Comparison of ENCODE assay signal across 1 cellular context in the genomic region with DNA sequence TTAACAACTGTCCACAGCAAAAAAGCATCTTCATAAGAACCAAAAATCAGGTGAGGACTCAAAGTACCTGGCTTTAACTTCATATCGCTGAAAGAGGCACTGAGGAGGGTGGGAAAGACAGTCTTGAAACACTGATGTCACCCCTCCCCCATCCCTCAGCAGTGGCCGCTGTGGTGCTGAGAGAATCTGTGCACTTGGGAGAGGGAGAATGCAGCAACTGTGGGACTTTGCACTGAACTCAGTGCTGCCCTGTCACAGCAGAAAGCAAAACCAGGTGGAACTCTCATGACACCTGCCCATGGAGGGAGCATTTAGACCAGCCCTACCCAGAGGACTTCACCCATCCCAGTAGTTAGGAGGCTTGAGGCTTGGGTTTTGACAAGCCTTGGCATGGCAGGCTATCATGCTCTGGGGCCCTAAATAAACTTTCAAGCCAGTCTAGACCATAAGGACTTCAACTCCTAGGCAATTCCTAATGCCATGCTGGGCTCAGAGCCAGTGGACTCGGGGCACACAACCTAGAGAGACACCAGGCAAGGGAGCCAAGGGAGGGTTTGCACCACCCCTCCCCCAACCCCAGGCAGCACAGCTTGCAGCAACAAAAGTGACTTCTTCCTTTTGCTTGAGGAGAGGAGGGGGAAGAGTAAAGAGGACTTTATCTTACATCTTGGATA.
TF ChIP-seq lines count a peak whose summit lies in the region.

No MANE protein-coding gene starts in this region.

TF ChIP-seq in HepG2, 621 proteins besides CTCF, POLR2A, EP300 and RAD21 (continued from another document and continues in another):
- TF ChIP-seq, protein P1, sequence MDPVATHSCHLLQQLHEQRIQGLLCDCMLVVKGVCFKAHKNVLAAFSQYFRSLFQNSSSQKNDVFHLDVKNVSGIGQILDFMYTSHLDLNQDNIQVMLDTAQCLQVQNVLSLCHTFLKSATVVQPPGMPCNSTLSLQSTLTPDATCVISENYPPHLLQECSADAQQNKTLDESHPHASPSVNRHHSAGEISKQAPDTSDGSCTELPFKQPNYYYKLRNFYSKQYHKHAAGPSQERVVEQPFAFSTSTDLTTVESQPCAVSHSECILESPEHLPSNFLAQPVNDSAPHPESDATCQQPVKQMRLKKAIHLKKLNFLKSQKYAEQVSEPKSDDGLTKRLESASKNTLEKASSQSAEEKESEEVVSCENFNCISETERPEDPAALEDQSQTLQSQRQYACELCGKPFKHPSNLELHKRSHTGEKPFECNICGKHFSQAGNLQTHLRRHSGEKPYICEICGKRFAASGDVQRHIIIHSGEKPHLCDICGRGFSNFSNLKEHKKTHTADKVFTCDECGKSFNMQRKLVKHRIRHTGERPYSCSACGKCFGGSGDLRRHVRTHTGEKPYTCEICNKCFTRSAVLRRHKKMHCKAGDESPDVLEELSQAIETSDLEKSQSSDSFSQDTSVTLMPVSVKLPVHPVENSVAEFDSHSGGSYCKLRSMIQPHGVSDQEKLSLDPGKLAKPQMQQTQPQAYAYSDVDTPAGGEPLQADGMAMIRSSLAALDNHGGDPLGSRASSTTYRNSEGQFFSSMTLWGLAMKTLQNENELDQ (CRISPR knock-in tag; IDR thresholded peaks at IDR 0.05; ENCODE audit: borderline replicate concordance) = no peak; the same call in 1 of the 2 replicates
- TF ChIP-seq BHLHE40 (IDR thresholded peaks at IDR 0.05; ENCODE audit: low read length) = no peak
- TF ChIP-seq, protein P2, sequence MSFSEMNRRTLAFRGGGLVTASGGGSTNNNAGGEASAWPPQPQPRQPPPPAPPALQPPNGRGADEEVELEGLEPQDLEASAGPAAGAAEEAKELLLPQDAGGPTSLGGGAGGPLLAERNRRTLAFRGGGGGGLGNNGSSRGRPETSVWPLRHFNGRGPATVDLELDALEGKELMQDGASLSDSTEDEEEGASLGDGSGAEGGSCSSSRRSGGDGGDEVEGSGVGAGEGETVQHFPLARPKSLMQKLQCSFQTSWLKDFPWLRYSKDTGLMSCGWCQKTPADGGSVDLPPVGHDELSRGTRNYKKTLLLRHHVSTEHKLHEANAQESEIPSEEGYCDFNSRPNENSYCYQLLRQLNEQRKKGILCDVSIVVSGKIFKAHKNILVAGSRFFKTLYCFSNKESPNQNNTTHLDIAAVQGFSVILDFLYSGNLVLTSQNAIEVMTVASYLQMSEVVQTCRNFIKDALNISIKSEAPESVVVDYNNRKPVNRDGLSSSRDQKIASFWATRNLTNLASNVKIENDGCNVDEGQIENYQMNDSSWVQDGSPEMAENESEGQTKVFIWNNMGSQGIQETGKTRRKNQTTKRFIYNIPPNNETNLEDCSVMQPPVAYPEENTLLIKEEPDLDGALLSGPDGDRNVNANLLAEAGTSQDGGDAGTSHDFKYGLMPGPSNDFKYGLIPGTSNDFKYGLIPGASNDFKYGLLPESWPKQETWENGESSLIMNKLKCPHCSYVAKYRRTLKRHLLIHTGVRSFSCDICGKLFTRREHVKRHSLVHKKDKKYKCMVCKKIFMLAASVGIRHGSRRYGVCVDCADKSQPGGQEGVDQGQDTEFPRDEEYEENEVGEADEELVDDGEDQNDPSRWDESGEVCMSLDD (CRISPR knock-in tag; IDR thresholded peaks at IDR 0.05; ENCODE audit: borderline replicate concordance) = no peak
- no peak for TF ChIP-seq ZNF609 (CRISPR knock-in tag; IDR thresholded peaks at IDR 0.05; ENCODE audit: borderline replicate concordance)
- TF ChIP-seq ZEB1 (IDR thresholded peaks at IDR 0.05; ENCODE audit: insufficient replicate concordance, low read depth) = no peak
- no peak for TF ChIP-seq DR1 (CRISPR knock-in tag; IDR thresholded peaks at IDR 0.05)
- no peak for TF ChIP-seq ZNF296 (CRISPR knock-in tag; conservative IDR thresholded peaks at IDR 0.05)
- TF ChIP-seq, protein P3, sequence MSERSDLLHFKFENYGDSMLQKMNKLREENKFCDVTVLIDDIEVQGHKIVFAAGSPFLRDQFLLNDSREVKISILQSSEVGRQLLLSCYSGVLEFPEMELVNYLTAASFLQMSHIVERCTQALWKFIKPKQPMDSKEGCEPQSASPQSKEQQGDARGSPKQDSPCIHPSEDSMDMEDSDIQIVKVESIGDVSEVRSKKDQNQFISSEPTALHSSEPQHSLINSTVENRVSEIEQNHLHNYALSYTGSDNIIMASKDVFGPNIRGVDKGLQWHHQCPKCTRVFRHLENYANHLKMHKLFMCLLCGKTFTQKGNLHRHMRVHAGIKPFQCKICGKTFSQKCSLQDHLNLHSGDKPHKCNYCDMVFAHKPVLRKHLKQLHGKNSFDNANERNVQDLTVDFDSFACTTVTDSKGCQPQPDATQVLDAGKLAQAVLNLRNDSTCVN (CRISPR knock-in tag; IDR thresholded peaks at IDR 0.05; ENCODE audit: borderline replicate concordance) = no peak
- TF ChIP-seq, protein P4, sequence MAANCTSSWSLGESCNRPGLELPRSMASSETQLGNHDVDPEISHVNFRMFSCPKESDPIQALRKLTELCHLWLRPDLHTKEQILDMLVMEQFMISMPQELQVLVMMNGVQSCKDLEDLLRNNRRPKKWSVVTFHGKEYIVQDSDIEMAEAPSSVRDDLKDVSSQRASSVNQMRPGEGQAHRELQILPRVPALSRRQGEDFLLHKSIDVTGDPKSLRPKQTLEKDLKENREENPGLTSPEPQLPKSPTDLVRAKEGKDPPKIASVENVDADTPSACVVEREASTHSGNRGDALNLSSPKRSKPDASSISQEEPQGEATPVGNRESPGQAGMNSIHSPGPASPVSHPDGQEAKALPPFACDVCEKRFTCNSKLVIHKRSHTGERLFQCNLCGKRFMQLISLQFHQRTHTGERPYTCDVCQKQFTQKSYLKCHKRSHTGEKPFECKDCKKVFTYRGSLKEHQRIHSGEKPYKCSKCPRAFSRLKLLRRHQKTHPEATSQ (CRISPR knock-in tag; IDR thresholded peaks at IDR 0.05; ENCODE audit: borderline replicate concordance) = no peak
- TF ChIP-seq ZNF83 (CRISPR knock-in tag; IDR thresholded peaks at IDR 0.05; ENCODE audit: borderline replicate concordance) = no peak
- no peak for TF ChIP-seq PPARG (CRISPR knock-in tag; conservative IDR thresholded peaks at IDR 0.05)
- no peak for TF ChIP-seq SP1 (IDR thresholded peaks at IDR 0.05)
- no peak for TF ChIP-seq SP1 (CRISPR knock-in tag; IDR thresholded peaks at IDR 0.05)
- TF ChIP-seq FOXP1 (IDR thresholded peaks at IDR 0.05) = no peak
- no peak for TF ChIP-seq FOXP1 (CRISPR knock-in tag; IDR thresholded peaks at IDR 0.05)
- peak; percentile 87; the same call in 1 of the 2 replicates for TF ChIP-seq ZNF549 (CRISPR knock-in tag; IDR thresholded peaks at IDR 0.05)
- no peak for TF ChIP-seq ZNF749 (CRISPR knock-in tag; IDR thresholded peaks at IDR 0.05; ENCODE audit: borderline replicate concordance)
- TF ChIP-seq RARA (CRISPR knock-in tag; IDR thresholded peaks at IDR 0.05) = 0 out of 2 replicates have a peak, but pooled peaks have one; percentile 36
- TF ChIP-seq, protein P5, sequence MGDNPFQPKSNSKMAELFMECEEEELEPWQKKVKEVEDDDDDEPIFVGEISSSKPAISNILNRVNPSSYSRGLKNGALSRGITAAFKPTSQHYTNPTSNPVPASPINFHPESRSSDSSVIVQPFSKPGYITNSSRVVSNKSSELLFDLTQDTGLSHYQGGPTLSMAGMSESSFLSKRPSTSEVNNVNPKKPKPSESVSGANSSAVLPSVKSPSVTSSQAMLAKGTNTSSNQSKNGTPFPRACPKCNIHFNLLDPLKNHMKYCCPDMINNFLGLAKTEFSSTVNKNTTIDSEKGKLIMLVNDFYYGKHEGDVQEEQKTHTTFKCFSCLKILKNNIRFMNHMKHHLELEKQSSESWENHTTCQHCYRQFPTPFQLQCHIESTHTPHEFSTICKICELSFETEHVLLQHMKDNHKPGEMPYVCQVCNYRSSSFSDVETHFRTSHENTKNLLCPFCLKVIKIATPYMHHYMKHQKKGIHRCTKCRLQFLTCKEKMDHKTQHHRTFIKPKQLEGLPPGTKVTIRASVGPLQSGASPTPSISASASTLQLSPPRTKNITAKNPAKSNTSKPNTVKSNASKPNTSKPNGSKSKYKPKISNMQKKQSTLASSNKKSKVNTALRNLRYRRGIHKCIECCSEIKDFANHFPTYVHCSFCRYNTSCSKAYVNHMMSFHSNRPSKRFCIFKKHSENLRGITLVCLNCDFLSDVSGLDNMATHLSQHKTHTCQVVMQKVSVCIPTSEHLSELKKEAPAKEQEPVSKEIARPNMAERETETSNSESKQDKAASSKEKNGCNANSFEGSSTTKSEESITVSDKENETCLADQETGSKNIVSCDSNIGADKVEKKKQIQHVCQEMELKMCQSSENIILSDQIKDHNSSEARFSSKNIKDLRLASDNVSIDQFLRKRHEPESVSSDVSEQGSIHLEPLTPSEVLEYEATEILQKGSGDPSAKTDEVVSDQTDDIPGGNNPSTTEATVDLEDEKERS (CRISPR knock-in tag; IDR thresholded peaks at IDR 0.05) = no peak
- no peak for TF ChIP-seq ZNF101 (CRISPR knock-in tag; IDR thresholded peaks at IDR 0.05; ENCODE audit: borderline replicate concordance, low read depth)
- no peak for TF ChIP-seq SUZ12 (IDR thresholded peaks at IDR 0.05; ENCODE audit: low read depth, low read length)
- TF ChIP-seq, protein P6, sequence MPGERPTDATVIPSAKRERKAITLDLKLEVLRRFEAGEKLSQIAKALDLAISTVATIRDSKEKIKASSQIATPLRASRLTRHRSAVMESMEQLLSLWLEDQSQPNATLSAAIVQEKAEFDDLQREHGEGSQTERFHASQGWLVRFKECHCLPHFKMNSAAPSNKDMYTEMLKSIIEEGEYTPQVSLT (CRISPR knock-in tag; IDR thresholded peaks at IDR 0.05; ENCODE audit: borderline replicate concordance, low read depth) = no peak
- TF ChIP-seq ZNF589 (CRISPR knock-in tag; conservative IDR thresholded peaks at IDR 0.05) = no peak
- TF ChIP-seq, protein P7, sequence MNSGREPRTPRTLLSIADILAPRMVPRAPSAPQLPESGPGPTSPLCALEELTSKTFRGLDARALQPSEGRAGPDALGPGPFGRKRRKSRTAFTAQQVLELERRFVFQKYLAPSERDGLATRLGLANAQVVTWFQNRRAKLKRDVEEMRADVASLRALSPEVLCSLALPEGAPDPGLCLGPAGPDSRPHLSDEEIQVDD (CRISPR knock-in tag; IDR thresholded peaks at IDR 0.05; ENCODE audit: borderline replicate concordance) = no peak
- TF ChIP-seq HMG20A (CRISPR knock-in tag; IDR thresholded peaks at IDR 0.05; ENCODE audit: borderline replicate concordance) = no peak
- TF ChIP-seq GATAD2A (CRISPR knock-in tag; IDR thresholded peaks at IDR 0.05) = peak; percentile 54; the same call in 1 of the 2 replicates
- TF ChIP-seq ZBTB42 (CRISPR knock-in tag; IDR thresholded peaks at IDR 0.05) = no peak
- no peak for TF ChIP-seq GLI4 (CRISPR knock-in tag; IDR thresholded peaks at IDR 0.05; ENCODE audit: borderline replicate concordance)
- no peak for TF ChIP-seq ZNF652 (CRISPR knock-in tag; IDR thresholded peaks at IDR 0.05; ENCODE audit: borderline replicate concordance, low read depth)
- no peak for TF ChIP-seq ZNF607 (CRISPR knock-in tag; IDR thresholded peaks at IDR 0.05; ENCODE audit: borderline replicate concordance)
- no peak for TF ChIP-seq NFE2L1 (CRISPR knock-in tag; IDR thresholded peaks at IDR 0.05; ENCODE audit: borderline replicate concordance)
- TF ChIP-seq ZNF780A (CRISPR knock-in tag; IDR thresholded peaks at IDR 0.05) = no peak
- no peak for TF ChIP-seq TCF12 (IDR thresholded peaks at IDR 0.05)
- no peak for TF ChIP-seq TCF12 (CRISPR knock-in tag; IDR thresholded peaks at IDR 0.05)
- no peak for TF ChIP-seq SOX6 (IDR thresholded peaks at IDR 0.05)
- TF ChIP-seq SOX6 (CRISPR knock-in tag; IDR thresholded peaks at IDR 0.05) = no peak
- TF ChIP-seq, protein P8, sequence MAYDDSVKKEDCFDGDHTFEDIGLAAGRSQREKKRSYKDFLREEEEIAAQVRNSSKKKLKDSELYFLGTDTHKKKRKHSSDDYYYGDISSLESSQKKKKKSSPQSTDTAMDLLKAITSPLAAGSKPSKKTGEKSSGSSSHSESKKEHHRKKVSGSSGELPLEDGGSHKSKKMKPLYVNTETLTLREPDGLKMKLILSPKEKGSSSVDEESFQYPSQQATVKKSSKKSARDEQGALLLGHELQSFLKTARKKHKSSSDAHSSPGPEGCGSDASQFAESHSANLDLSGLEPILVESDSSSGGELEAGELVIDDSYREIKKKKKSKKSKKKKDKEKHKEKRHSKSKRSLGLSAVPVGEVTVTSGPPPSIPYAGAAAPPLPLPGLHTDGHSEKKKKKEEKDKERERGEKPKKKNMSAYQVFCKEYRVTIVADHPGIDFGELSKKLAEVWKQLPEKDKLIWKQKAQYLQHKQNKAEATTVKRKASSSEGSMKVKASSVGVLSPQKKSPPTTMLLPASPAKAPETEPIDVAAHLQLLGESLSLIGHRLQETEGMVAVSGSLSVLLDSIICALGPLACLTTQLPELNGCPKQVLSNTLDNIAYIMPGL (CRISPR knock-in tag; IDR thresholded peaks at IDR 0.05; ENCODE audit: borderline replicate concordance in 1 of 2, low read depth in 1 of 2) = peak in 1 of 2 experiments; percentile 55; a peak in 1 of 4 replicates
- no peak for TF ChIP-seq CBX5 (CRISPR knock-in tag; IDR thresholded peaks at IDR 0.05; ENCODE audit: borderline replicate concordance)
